1 cellular context compared by ENCODE assay signal in the genomic region with DNA sequence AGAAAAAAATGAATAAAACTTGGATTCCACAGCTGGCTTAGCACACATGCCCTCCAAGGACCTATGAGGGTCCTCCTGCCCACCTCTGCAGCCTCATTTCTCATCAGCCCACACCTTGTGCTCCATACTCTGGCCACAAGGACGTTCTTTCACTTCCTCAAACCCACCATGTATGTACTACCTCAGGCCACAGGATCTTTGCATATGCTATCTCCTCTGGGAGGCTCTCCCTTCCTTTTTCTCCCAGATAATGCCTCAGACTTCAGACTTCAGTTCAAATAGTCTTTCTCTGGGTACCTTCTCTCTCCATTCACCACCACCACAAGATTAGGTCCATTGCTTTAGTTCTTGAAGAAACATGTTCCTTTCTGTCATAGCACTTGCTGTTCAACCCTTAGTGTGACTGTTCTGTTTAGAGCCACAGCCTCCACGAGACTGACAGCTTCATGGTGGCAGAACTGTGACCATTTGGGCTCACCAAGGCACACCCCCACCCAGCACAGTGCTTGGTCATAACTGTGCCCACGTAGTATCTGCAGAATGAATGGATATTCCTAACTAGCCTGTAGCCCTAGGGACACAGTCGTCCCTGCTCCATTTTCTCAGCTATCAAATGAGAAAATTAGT.
TF ChIP-seq lines count a peak whose summit lies in the region.

No MANE protein-coding gene starts in this region.

TF ChIP-seq in GM23338, 12 proteins besides CTCF, POLR2A, EP300 and RAD21 (continued from another document):
- TF ChIP-seq, protein P1, sequence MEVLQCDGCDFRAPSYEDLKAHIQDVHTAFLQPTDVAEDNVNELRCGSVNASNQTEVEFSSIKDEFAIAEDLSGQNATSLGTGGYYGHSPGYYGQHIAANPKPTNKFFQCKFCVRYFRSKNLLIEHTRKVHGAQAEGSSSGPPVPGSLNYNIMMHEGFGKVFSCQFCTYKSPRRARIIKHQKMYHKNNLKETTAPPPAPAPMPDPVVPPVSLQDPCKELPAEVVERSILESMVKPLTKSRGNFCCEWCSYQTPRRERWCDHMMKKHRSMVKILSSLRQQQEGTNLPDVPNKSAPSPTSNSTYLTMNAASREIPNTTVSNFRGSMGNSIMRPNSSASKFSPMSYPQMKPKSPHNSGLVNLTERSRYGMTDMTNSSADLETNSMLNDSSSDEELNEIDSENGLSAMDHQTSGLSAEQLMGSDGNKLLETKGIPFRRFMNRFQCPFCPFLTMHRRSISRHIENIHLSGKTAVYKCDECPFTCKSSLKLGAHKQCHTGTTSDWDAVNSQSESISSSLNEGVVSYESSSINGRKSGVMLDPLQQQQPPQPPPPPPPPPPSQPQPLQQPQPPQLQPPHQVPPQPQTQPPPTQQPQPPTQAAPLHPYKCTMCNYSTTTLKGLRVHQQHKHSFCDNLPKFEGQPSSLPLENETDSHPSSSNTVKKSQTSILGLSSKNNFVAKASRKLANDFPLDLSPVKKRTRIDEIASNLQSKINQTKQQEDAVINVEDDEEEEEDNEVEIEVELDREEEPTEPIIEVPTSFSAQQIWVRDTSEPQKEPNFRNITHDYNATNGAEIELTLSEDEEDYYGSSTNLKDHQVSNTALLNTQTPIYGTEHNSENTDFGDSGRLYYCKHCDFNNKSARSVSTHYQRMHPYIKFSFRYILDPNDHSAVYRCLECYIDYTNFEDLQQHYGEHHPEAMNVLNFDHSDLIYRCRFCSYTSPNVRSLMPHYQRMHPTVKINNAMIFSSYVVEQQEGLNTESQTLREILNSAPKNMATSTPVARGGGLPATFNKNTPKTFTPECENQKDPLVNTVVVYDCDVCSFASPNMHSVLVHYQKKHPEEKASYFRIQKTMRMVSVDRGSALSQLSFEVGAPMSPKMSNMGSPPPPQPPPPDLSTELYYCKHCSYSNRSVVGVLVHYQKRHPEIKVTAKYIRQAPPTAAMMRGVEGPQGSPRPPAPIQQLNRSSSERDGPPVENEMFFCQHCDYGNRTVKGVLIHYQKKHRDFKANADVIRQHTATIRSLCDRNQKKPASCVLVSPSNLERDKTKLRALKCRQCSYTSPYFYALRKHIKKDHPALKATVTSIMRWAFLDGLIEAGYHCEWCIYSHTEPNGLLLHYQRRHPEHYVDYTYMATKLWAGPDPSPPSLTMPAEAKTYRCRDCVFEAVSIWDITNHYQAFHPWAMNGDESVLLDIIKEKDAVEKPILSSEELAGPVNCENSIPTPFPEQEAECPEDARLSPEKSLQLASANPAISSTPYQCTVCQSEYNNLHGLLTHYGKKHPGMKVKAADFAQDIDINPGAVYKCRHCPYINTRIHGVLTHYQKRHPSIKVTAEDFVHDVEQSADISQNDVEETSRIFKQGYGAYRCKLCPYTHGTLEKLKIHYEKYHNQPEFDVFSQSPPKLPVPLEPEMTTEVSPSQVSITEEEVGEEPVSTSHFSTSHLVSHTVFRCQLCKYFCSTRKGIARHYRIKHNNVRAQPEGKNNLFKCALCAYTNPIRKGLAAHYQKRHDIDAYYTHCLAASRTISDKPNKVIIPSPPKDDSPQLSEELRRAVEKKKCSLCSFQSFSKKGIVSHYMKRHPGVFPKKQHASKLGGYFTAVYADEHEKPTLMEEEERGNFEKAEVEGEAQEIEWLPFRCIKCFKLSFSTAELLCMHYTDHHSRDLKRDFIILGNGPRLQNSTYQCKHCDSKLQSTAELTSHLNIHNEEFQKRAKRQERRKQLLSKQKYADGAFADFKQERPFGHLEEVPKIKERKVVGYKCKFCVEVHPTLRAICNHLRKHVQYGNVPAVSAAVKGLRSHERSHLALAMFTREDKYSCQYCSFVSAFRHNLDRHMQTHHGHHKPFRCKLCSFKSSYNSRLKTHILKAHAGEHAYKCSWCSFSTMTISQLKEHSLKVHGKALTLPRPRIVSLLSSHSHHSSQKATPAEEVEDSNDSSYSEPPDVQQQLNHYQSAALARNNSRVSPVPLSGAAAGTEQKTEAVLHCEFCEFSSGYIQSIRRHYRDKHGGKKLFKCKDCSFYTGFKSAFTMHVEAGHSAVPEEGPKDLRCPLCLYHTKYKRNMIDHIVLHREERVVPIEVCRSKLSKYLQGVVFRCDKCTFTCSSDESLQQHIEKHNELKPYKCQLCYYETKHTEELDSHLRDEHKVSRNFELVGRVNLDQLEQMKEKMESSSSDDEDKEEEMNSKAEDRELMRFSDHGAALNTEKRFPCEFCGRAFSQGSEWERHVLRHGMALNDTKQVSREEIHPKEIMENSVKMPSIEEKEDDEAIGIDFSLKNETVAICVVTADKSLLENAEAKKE (CRISPR knock-in tag; IDR thresholded peaks at IDR 0.05) = no peak
- TF ChIP-seq EZH2phosphoT487 (IDR thresholded peaks at IDR 0.05; ENCODE audit: unreplicated experiment) = no peak
- TF ChIP-seq, protein P2, sequence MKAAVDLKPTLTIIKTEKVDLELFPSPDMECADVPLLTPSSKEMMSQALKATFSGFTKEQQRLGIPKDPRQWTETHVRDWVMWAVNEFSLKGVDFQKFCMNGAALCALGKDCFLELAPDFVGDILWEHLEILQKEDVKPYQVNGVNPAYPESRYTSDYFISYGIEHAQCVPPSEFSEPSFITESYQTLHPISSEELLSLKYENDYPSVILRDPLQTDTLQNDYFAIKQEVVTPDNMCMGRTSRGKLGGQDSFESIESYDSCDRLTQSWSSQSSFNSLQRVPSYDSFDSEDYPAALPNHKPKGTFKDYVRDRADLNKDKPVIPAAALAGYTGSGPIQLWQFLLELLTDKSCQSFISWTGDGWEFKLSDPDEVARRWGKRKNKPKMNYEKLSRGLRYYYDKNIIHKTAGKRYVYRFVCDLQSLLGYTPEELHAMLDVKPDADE (IDR thresholded peaks at IDR 0.05) = no peak
- TF ChIP-seq, protein P3, sequence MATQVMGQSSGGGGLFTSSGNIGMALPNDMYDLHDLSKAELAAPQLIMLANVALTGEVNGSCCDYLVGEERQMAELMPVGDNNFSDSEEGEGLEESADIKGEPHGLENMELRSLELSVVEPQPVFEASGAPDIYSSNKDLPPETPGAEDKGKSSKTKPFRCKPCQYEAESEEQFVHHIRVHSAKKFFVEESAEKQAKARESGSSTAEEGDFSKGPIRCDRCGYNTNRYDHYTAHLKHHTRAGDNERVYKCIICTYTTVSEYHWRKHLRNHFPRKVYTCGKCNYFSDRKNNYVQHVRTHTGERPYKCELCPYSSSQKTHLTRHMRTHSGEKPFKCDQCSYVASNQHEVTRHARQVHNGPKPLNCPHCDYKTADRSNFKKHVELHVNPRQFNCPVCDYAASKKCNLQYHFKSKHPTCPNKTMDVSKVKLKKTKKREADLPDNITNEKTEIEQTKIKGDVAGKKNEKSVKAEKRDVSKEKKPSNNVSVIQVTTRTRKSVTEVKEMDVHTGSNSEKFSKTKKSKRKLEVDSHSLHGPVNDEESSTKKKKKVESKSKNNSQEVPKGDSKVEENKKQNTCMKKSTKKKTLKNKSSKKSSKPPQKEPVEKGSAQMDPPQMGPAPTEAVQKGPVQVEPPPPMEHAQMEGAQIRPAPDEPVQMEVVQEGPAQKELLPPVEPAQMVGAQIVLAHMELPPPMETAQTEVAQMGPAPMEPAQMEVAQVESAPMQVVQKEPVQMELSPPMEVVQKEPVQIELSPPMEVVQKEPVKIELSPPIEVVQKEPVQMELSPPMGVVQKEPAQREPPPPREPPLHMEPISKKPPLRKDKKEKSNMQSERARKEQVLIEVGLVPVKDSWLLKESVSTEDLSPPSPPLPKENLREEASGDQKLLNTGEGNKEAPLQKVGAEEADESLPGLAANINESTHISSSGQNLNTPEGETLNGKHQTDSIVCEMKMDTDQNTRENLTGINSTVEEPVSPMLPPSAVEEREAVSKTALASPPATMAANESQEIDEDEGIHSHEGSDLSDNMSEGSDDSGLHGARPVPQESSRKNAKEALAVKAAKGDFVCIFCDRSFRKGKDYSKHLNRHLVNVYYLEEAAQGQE (IDR thresholded peaks at IDR 0.05; ENCODE audit: unreplicated experiment) = no peak
- TF ChIP-seq CREB1 (CRISPR knock-in tag; IDR thresholded peaks at IDR 0.05; ENCODE audit: low read depth) = no peak
- TF ChIP-seq JUNB (IDR thresholded peaks at IDR 0.05; ENCODE audit: unreplicated experiment) = no peak
- TF ChIP-seq ZNF114 (CRISPR knock-in tag; IDR thresholded peaks at IDR 0.05) = no peak
- TF ChIP-seq ZNF331 (CRISPR knock-in tag; IDR thresholded peaks at IDR 0.05; ENCODE audit: low read depth) = no peak
- TF ChIP-seq EZH2 (IDR thresholded peaks at IDR 0.05; ENCODE audit: low read depth, unreplicated experiment) = no peak
- TF ChIP-seq NANOG (IDR thresholded peaks at IDR 0.05; ENCODE audit: borderline replicate concordance) = no peak
- no peak for TF ChIP-seq POLR2AphosphoS5 (IDR thresholded peaks at IDR 0.05; ENCODE audit: low read depth)
